In the genomic region with DNA sequence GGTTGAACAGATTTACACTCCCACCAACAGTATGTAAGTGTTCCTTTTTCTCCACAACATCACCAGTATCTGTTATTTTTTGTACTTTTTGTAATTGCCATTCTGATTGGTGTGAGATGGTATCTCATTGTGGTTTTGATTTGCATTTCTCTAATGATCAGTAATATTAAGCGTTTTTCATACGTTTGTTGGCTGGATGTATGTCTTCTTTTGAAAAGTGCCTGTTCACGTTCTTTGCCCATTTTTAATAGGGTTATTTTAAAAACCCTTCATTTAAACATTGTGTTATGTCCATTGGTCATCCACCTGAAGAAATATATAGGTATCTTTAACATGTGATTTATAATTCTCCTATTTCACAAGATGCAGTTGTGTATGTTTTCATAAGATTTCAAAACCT, we compare ENCODE assay signal across 23 cellular contexts.
"Had no signal": no experiment of that assay in that cellular context is flagged by ENCODE, and none has a peak within 500 bp of the region (broad histone marks: within the 10 kb centered on the region; RNA-seq: fewer than 3 reads in every experiment).

No MANE protein-coding gene starts in this region.

- H3K27me3 ChIP-seq: colonic mucosa, esophagus muscularis mucosa, esophagus squamous epithelium, foreskin keratinocyte, gastrocnemius medialis, gastroesophageal sphincter, heart left ventricle, heart right ventricle had no signal

- H3K36me3 ChIP-seq: colonic mucosa, esophagus muscularis mucosa, esophagus squamous epithelium, gastrocnemius medialis, gastroesophageal sphincter, heart left ventricle, heart right ventricle had no signal

- H3K9me3 ChIP-seq: colonic mucosa, esophagus muscularis mucosa, esophagus squamous epithelium, gastrocnemius medialis, gastroesophageal sphincter had no signal

- H3K4me1 ChIP-seq: colonic mucosa, esophagus muscularis mucosa, esophagus squamous epithelium, foreskin keratinocyte, gastrocnemius medialis, gastroesophageal sphincter, heart left ventricle, heart right ventricle had no signal

- H3K4me3 ChIP-seq: colonic mucosa, coronary artery, dorsolateral prefrontal cortex, esophagus muscularis mucosa, esophagus squamous epithelium, gastrocnemius medialis, gastroesophageal sphincter, heart left ventricle, heart right ventricle had no signal

- DNase-seq: colonic mucosa; cortex of kidney; dermis blood vessel endothelial cell; dorsolateral prefrontal cortex; effector CD4-positive, alpha-beta T cell; effector CD8-positive, alpha-beta T cell; effector memory CD4-positive, alpha-beta T cell; effector memory CD8-positive, alpha-beta T cell; erythroblast; esophagus squamous epithelium; foreskin fibroblast; foreskin keratinocyte; foreskin melanocyte; gastrocnemius medialis; glutamatergic neuron; head of caudate nucleus; heart left ventricle; heart right ventricle had no signal

- H3K27me3 Mint-ChIP-seq: dendritic cell treated with granulocyte-macrophage colony-stimulating factor and Interleukin-4, amounts not matched to agents 40 ng/mL and 50 ng/mL, for 4 days; effector memory CD8-positive, alpha-beta T cell had no signal

- H3K27ac Mint-ChIP-seq: dendritic cell treated with granulocyte-macrophage colony-stimulating factor and Interleukin-4, amounts not matched to agents 40 ng/mL and 50 ng/mL, for 4 days; effector memory CD8-positive, alpha-beta T cell had no signal

- H3K27ac ChIP-seq: colonic mucosa, coronary artery, dorsolateral prefrontal cortex, epithelial cell of prostate, esophagus muscularis mucosa, esophagus squamous epithelium, foreskin keratinocyte, gastrocnemius medialis, gastroesophageal sphincter, heart left ventricle, heart right ventricle had no signal

- H3K4me3 Mint-ChIP-seq: dendritic cell treated with granulocyte-macrophage colony-stimulating factor and Interleukin-4, amounts not matched to agents 40 ng/mL and 50 ng/mL, for 4 days; effector memory CD8-positive, alpha-beta T cell had no signal
